ENCODE assay signal across 1 cellular context in genomic region chr3:55647086-55647485, GRCh38.
TF ChIP-seq lines count a peak whose summit lies in the region.

No MANE protein-coding gene starts in this region.

TF ChIP-seq in WTC11, 78 proteins besides CTCF, POLR2A, EP300 and RAD21 (continued from another document):
- TF ChIP-seq ZMAT4 (CRISPR knock-in tag; IDR thresholded peaks at IDR 0.05), result no peak
